Comparison of ENCODE assay signal across 10 cellular contexts in the genomic region with DNA sequence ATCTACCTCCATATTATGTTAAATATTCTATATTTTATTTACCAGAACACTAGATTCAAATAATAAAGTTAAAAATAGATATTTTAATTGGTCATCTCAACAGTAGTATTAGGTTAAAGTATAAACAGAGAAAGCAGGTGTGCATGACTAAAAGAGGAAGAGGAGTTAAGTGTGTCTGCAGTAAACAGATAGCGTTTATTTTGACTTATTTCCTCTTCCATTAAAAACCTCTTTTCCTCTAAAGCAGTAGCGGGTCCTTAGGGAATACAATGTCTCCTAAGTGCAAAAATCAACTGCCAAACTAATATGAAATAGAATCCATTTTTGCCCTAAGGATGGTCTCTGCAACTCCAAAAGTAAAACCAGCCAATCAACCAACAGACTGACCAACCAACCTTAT. TPM values are rescaled to one million over a fixed set of nuclear protein-coding genes. Genes with fewer than 3 reads are reported as not detected.
DNase-seq lines count a peak whose midpoint lies in the region; ATAC-seq and TF ChIP-seq lines count a peak whose summit lies in the region.
"Had no signal": no experiment of that assay in that cellular context is flagged by ENCODE, and none has a peak within 500 bp of the region (broad histone marks: within the 10 kb centered on the region; RNA-seq: fewer than 3 reads in every experiment).

No MANE protein-coding gene starts in this region.

- peak overlapping the region; percentile 50; the same call in 1 of the 2 replicates for H3K4me2 ChIP-seq in MM.1S (ENCODE audit: low read depth, low read length)

- H3K9ac ChIP-seq in MM.1S (ENCODE audit: low read length) (peak overlapping the region; percentile 2; the same call in 1 of the 2 replicates), colonic mucosa (ENCODE audit: low read depth in 2 of 2, low read length in 2 of 2) (no peak overlapping the region), skeletal muscle tissue (ENCODE audit: low read depth in 1 of 3, low read length in 3 of 3) (peak overlapping the region in 2 of 3 donors; percentile 18 to 34)

- no peak overlapping the region for H2AFZ ChIP-seq in MM.1S (ENCODE audit: low read length)

- POLR2A ChIA-PET in T-cell (lab: Charles Lee): no interaction called here

- no peaks in the 10 kb centered on the region; the same call in 1 of the 2 replicates for H3K36me3 ChIP-seq in MM.1S (replicated peaks; ENCODE audit: insufficient read depth, low read length)
- no peaks in the 10 kb centered on the region for H3K36me3 ChIP-seq in colonic mucosa
- H3K36me3 ChIP-seq in skeletal muscle tissue (ENCODE audit: control insufficient read depth in 3 of 3, insufficient read depth in 3 of 3, low read length in 3 of 3): no peaks in the 10 kb centered on the region

- H3K9me3 ChIP-seq in MM.1S (replicated peaks; ENCODE audit: insufficient read depth, low read length) (no peaks in the 10 kb centered on the region), colonic mucosa (no peaks in the 10 kb centered on the region), skeletal muscle tissue (ENCODE audit: control insufficient read depth in 3 of 3, low read length in 3 of 3) (no peaks in the 10 kb centered on the region)
- H3K9me3 ChIP-seq: mucosa of descending colon had no signal

- H3K9me2 ChIP-seq in MM.1S (replicated peaks; ENCODE audit: insufficient read depth, low read length): no peaks in the 10 kb centered on the region

- CTCF ChIA-PET in T-cell (lab: Charles Lee): interaction anchor here in 1 of 2 donors (1.0 kb wide), 1 partner anchor 72 kb away, joined by 9 read pairs; no protein-coding TSS in a partner anchor

- intact Hi-C loops in colonic mucosa (cut with DNase I): no loop called here

- H3K4me1 ChIP-seq in MM.1S (ENCODE audit: low read length) (peaks cover 52% of the 10 kb centered on the region), colonic mucosa (no peaks in the 10 kb centered on the region), skeletal muscle tissue (ENCODE audit: control insufficient read depth in 3 of 3, insufficient read depth in 3 of 3, low read length in 3 of 3) (peaks cover 8 to 13% (median 12%) of the 10 kb centered on the region in 3 donors)

- H3K4me3 ChIP-seq in MM.1S (ENCODE audit: low read length): no peak overlapping the region
- H3K4me3 ChIP-seq in colonic mucosa: no peak overlapping the region
- no peak overlapping the region for H3K4me3 ChIP-seq in skeletal muscle tissue (ENCODE audit: low read length in 3 of 3)
- H3K4me3 ChIP-seq: mucosa of descending colon had no signal

- H3K4me3 Mint-ChIP-seq in T-cell: no peak overlapping the region

- H3K27me3 ChIP-seq in MM.1S (replicated peaks; ENCODE audit: insufficient read depth, low read length) (no peaks in the 10 kb centered on the region), colonic mucosa (no peaks in the 10 kb centered on the region), skeletal muscle tissue (ENCODE audit: control insufficient read depth in 3 of 3, insufficient read depth in 3 of 3, low read length in 3 of 3) (no peaks in the 10 kb centered on the region)

- no peaks in the 10 kb centered on the region for H3K27me3 Mint-ChIP-seq in T-cell

- no peak for ATAC-seq in T-cell (replicated peaks in 1 of 4)

- H3K36me3 Mint-ChIP-seq in T-cell: peaks cover 13% of the 10 kb centered on the region

- H3K4me1 Mint-ChIP-seq in T-cell: peaks cover 44 to 57% (median 54%) of the 10 kb centered on the region in 3 donors

- DNase-seq in DMS 273 (lab: John Stamatoyannopoulos, UW; ENCODE audit: unreplicated experiment) (peak; percentile 44), DMS 273 treated with DMSO at 0.1 percent for 48 hours (lab: John Stamatoyannopoulos, UW) (no peak), MM.1S (no peak), colonic mucosa (no peak), hippocampal formation (lab: John Stamatoyannopoulos, UW) (no peak), T-cell (no peak), OCI-M2 (lab: John Stamatoyannopoulos, UW; ENCODE audit: unreplicated experiment) (no peak)
- DNase-seq: effector CD8-positive, alpha-beta T cell had no signal

- peak overlapping the region; percentile 80; the same call in 1 of the 2 replicates for H3K27ac ChIP-seq in MM.1S (ENCODE audit: low read length)
- H3K27ac ChIP-seq in colonic mucosa: peak overlapping the region; percentile 32
- peak overlapping the region; percentile 67 for H3K27ac ChIP-seq in skeletal muscle tissue (ENCODE audit: low read depth, low read length)

- H3F3A ChIP-seq in MM.1S (ENCODE audit: insufficient read depth, low read length): peaks cover 23% of the 10 kb centered on the region

- H3K27ac Mint-ChIP-seq in T-cell: peak overlapping the region in 1 of 2 donors; percentile 63

- peaks cover 94% of the 10 kb centered on the region for H3K79me2 ChIP-seq in MM.1S (ENCODE audit: low read length)

- TF ChIP-seq CTCF in MM.1S (IDR thresholded peaks at IDR 0.05; ENCODE audit: low read length) (no peak), colonic mucosa (IDR thresholded peaks at IDR 0.05) (no peak)

- H3K9me3 Mint-ChIP-seq in T-cell: no peaks in the 10 kb centered on the region

- H4K20me1 ChIP-seq in MM.1S (ENCODE audit: insufficient read depth, low read length): no peaks in the 10 kb centered on the region; the same call in 1 of the 2 replicates

RNA-seq across cellular contexts. Expression of a gene that starts 27.7 kb away (rescaled TPM):
- 10 to 100 TPM; 23.0 to 38.3 TPM for total RNA-seq in colonic mucosa
- 24.0 TPM for total RNA-seq in skeletal muscle tissue
- 10 to 100 TPM; 20.3 to 33.8 (median 25.6) TPM for total RNA-seq in T-cell

Comparison
In these comparisons a context has a peak if more than half of its experiments do, and no peak if none do; other contexts are left out.
1. H3K9ac ChIP-seq: peak in MM.1S (single experiment) and skeletal muscle tissue (2 of 3); none in colonic mucosa (0 of 2).
2. Peak in every context shown above with its lines, with median percentiles within 50 percentile points of each other: H3K27ac ChIP-seq.